In the genomic region with DNA sequence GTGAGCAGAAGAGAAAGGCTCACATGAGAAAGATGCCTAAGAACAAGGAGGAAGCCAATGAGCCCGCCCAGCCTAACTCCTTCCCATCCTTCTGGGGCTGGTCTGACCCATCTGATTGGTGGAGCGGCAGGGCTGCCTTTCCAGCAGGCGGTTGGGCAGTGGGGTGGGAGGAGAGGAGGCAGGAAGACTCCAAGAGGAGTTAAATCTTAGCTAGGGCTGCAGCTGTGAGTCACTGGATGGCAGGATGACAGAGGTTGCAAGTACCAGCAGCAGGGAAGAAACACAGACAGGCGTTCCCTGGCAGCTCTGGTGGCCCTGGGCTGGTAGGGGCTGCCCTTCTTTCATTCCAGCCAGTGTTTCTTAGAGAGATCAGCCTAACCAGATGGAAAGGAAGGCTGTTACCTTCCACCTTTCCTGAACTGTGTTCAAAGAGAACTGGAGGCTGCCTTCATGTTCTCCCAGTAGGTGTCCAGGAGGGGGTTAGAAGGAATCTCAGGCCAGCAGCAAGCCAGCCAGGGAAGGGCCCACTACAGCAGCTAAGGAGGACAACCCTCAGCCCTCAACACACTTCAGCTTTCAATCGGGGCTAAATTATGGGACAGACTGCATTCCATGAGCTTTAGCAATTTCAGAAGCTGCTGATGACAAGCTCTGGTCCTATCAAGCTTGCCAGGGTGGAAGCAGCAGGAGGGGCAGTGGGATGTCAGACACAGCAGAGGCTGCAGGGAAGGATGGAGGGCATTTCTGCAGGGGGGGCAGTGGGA, we compare ENCODE assay signal across 7 cellular contexts. TPM values are rescaled to one million over a fixed set of nuclear protein-coding genes. Genes with fewer than 3 reads are reported as not detected.
A peak's percentile ranks its signal among the peaks of the same experiment; 100 is the strongest.
DNase-seq lines count a peak whose midpoint lies in the region; ATAC-seq and TF ChIP-seq lines count a peak whose summit lies in the region.

No MANE protein-coding gene starts in this region.

- TF ChIP-seq CTCF in PC-3 (conservative IDR thresholded peaks at IDR 0.05; ENCODE audit: low read depth, low read length): no peak
- no peak for TF ChIP-seq CTCF in kidney epithelial cell (IDR thresholded peaks at IDR 0.05; ENCODE audit: insufficient read depth, low read length, poor library complexity, severe bottlenecking)

- H3K9ac ChIP-seq in PC-3 (ENCODE audit: low read length): no peak overlapping the region

- peaks cover 33% of the 10 kb centered on the region for H3K4me1 ChIP-seq in PC-3 (ENCODE audit: insufficient read depth, low read length)

- intact Hi-C loops in PC-3 (cut with micrococcal nuclease): loop anchor here (5.0 kb wide), 1 partner anchor 51 kb away; the partner anchor contains the start of gene CHSY1

- peak overlapping the region; percentile 59 for H3K27ac Mint-ChIP-seq in stimulated activated naive B cell treated with anti-CD40 and anti-IgM and Interleukin-4, amounts not matched to agents 10 μg/mL and 1 μg/mL and 100 μg/mL, for 72 hours

- peaks cover 9% of the 10 kb centered on the region for H3F3A ChIP-seq in PC-3 (ENCODE audit: low read length, unreplicated experiment)

- peak overlapping the region; percentile 63 for H3K27ac ChIP-seq in PC-3 (ENCODE audit: low read length)

- peaks cover 0 to 3% of the 10 kb centered on the region in 2 donors for H3K9me3 Mint-ChIP-seq in stimulated activated naive B cell treated with anti-CD40 and anti-IgM and Interleukin-4, amounts not matched to agents 10 μg/mL and 1 μg/mL and 100 μg/mL, for 72 hours

- peak overlapping the region in 1 of 2 donors; percentile 25 for H3K4me3 Mint-ChIP-seq in stimulated activated naive B cell treated with anti-CD40 and anti-IgM and Interleukin-4, amounts not matched to agents 10 μg/mL and 1 μg/mL and 100 μg/mL, for 72 hours

- H4K20me1 ChIP-seq in PC-3 (ENCODE audit: low read length): peaks cover 24% of the 10 kb centered on the region

- POLR2A ChIA-PET in PC-3 (lab: Charles Lee; ENCODE audit: unreplicated experiment): no interaction called here

- H2AFZ ChIP-seq in PC-3 (ENCODE audit: low read length): no peak overlapping the region

- H3K9me3 ChIP-seq in PC-3 (ENCODE audit: low read length): no peaks in the 10 kb centered on the region

- no TSS peak for BruUV-seq in PC-3 (replicated peaks; lab: Mats Ljungman, UMichigan)

- H3K27me3 ChIP-seq in PC-3 (ENCODE audit: low read length): no peaks in the 10 kb centered on the region
- H3K27me3 ChIP-seq in kidney epithelial cell (ENCODE audit: control insufficient read depth, insufficient read depth, low read length): no peaks in the 10 kb centered on the region

- no peaks in the 10 kb centered on the region for H3K27me3 Mint-ChIP-seq in stimulated activated naive B cell treated with anti-CD40 and anti-IgM and Interleukin-4, amounts not matched to agents 10 μg/mL and 1 μg/mL and 100 μg/mL, for 72 hours

- peaks cover 60 to 92% of the 10 kb centered on the region in 2 donors for H3K4me1 Mint-ChIP-seq in stimulated activated naive B cell treated with anti-CD40 and anti-IgM and Interleukin-4, amounts not matched to agents 10 μg/mL and 1 μg/mL and 100 μg/mL, for 72 hours

- H3K36me3 ChIP-seq in PC-3 (ENCODE audit: low read depth, low read length) (no peaks in the 10 kb centered on the region), kidney epithelial cell (ENCODE audit: control insufficient read depth, insufficient read depth, low read length) (no peaks in the 10 kb centered on the region)

- no peak overlapping the region for H3K4me3 ChIP-seq in PC-3 (ENCODE audit: low read length)
- H3K4me3 ChIP-seq in kidney epithelial cell (ENCODE audit: low read depth, low read length): no peak overlapping the region

- H3K36me3 Mint-ChIP-seq in stimulated activated naive B cell treated with anti-CD40 and anti-IgM and Interleukin-4, amounts not matched to agents 10 μg/mL and 1 μg/mL and 100 μg/mL, for 72 hours: peaks cover 16 to 40% of the 10 kb centered on the region in 2 donors

- ATAC-seq in PC-3 (peak; percentile 91), HG03442 (IDR thresholded peaks at IDR 0.05; ENCODE audit: unreplicated experiment) (no peak), HG02763 (IDR thresholded peaks at IDR 0.05; ENCODE audit: unreplicated experiment) (no peak)
- no peak for ATAC-seq in stimulated activated naive B cell treated with anti-CD40 and anti-IgM and Interleukin-4, amounts not matched to agents 10 μg/mL and 1 μg/mL and 100 μg/mL, for 72 hours (replicated peaks)

- H3K79me2 ChIP-seq in PC-3 (ENCODE audit: low read length): peaks cover 85% of the 10 kb centered on the region

- DNase-seq in GOT3 (lab: John Stamatoyannopoulos, UW) (peak; percentile 89), PC-3 (peak; percentile 85), cerebellar cortex (ENCODE audit: low spot score) (peak; percentile 73), kidney epithelial cell (ENCODE audit: low read depth) (peak; percentile 92)
- DNase-seq in stimulated activated naive B cell treated with anti-CD40 and anti-IgM and Interleukin-4, amounts not matched to agents 10 μg/mL and 1 μg/mL and 100 μg/mL, for 72 hours: no peak

- CTCF ChIA-PET in PC-3 (lab: Charles Lee): interaction anchor here (0.8 kb wide), 1 partner anchor 43 kb away, joined by 3 read pairs; no protein-coding TSS in a partner anchor

- peak overlapping the region; percentile 57 for H3K4me2 ChIP-seq in PC-3 (ENCODE audit: low read length)

- no peaks in the 10 kb centered on the region for H3K9me2 ChIP-seq in PC-3 (replicated peaks; ENCODE audit: low read length)

RNA-seq across cellular contexts. Expression of gene CHSY1, which starts 50.3 kb away (rescaled TPM):
- total RNA-seq in PC-3 (2014; rRNA removed) (13.8 and 19.5 TPM in 2 replicates), kidney epithelial cell (21.1 and 22.9 TPM in 2 replicates)
